24 cellular contexts compared by ENCODE assay signal in the genomic region with DNA sequence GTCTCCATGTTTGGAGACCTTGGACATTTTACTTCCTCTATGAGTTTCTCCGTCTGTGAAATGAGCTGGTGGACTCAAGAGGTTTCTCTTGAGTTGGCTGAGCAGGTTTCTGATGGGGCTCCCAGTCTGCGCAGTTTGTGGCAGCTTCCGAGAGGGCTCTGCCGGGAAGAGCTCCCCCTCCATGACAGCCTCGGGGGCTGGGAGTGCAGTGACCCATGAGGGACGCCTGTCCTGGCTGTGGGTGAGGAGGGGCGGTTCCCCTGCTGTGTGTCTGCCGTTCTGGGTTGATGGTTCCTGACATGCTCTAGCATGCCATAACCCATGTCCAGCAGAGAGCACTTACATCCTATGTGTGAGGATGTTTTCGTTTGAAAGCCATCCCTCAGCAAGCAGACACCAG.
"Had no signal": no experiment of that assay in that cellular context is flagged by ENCODE, and none has a peak within 500 bp of the region (broad histone marks: within the 10 kb centered on the region; RNA-seq: fewer than 3 reads in every experiment).

No MANE protein-coding gene starts in this region.

- H3K27ac ChIP-seq: breast epithelium, epithelial cell of prostate, esophagus squamous epithelium, heart right ventricle, pancreas, prostate gland, tibial nerve had no signal

- DNase-seq: activated B cell treated with CpG ODN at 0.5 μM for 24 hours; activated CD4-positive, alpha-beta T cell treated with anti-CD3 and anti-CD28 coated beads for 36 hours; activated CD8-positive, alpha-beta memory T cell treated with anti-CD3 and anti-CD28 coated beads, Interleukin-2, amount 10 ng/mL, durations not matched to agents 7 days and 5 days; activated CD8-positive, alpha-beta T cell treated with anti-CD3 and anti-CD28 coated beads, Interleukin-2, amount 10 ng/mL, durations not matched to agents 7 days and 5 days; activated naive CD4-positive, alpha-beta T cell; activated T-cell treated with anti-CD3 and anti-CD28 coated beads, Interleukin-2, amount 50 U/mL, for 48 hours; dermis blood vessel endothelial cell; effector CD4-positive, alpha-beta T cell; esophagus squamous epithelium; foreskin melanocyte; heart right ventricle; left ventricle myocardium superior; pancreas; stimulated activated CD4-positive, alpha-beta T cell treated with anti-CD3 and anti-CD28 coated beads, Interleukin-2, amount 100 ng/mL, for 24 hours; stimulated activated naive CD4-positive, alpha-beta T cell; T-cell had no signal

- H3K4me3 ChIP-seq: breast epithelium, esophagus squamous epithelium, heart right ventricle, mucosa of descending colon, pancreas, prostate gland, smooth muscle cell, tibial nerve had no signal

- H3K4me1 ChIP-seq: breast epithelium, esophagus squamous epithelium, pancreas, prostate gland, tibial nerve had no signal

- H3K4me2 ChIP-seq: smooth muscle cell had no signal

- H3K9me3 ChIP-seq: breast epithelium, esophagus squamous epithelium, heart right ventricle, mucosa of descending colon, pancreas, prostate gland, tibial nerve had no signal

- ATAC-seq: activated CD4-positive, alpha-beta T cell treated with anti-CD3 and anti-CD28 coated beads for 36 hours; activated CD8-positive, alpha-beta memory T cell treated with anti-CD3 and anti-CD28 coated beads, Interleukin-2, amount 10 ng/mL, durations not matched to agents 7 days and 5 days; activated CD8-positive, alpha-beta T cell treated with anti-CD3 and anti-CD28 coated beads, Interleukin-2, amount 10 ng/mL, durations not matched to agents 7 days and 5 days; activated naive CD4-positive, alpha-beta T cell treated with anti-CD3 and anti-CD28 coated beads, Interleukin-2, amount 50 U/mL, for 72 hours; heart right ventricle; left ventricle myocardium superior; mucosa of descending colon; natural killer cell treated with Interleukin-12 subunit alpha and Interleukin-12 subunit beta and Interleukin-15 and Interleukin-18, amount 100 ng/mL, for 72 hours; pancreas; T-cell had no signal

- H3K27me3 ChIP-seq: breast epithelium, pancreas had no signal

- H3K36me3 ChIP-seq: breast epithelium, pancreas, prostate gland, tibial nerve had no signal
